Comparison of ENCODE assay signal across 38 cellular contexts in the genomic region with DNA sequence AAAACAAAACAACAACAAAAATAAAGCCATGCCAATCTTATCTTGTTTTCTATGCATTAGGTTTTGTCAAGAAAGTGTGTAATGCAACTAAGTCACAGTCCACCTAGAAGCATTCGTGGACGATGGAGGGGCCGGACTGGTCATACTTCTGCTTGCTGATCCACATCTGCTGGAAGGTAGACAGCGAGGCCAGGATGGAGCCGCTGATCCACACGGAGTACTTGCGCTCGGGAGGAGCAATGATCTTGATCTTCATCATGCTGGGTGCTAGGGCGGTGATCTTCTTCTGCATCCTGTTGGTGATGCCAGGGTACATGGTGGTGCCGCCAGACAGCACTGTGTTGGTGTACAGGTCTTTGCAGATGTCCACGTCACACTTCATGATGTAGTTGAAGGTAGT.
"Had no signal": no experiment of that assay in that cellular context is flagged by ENCODE, and none has a peak within 500 bp of the region (broad histone marks: within the 10 kb centered on the region; RNA-seq: fewer than 3 reads in every experiment).

No MANE protein-coding gene starts in this region.

- H3K27me3 ChIP-seq: adrenal gland, ascending aorta, body of pancreas, brain microvascular endothelial cell, breast epithelium, cardiac muscle cell had no signal

- ATAC-seq: activated naive CD4-positive, alpha-beta T cell treated with anti-CD3 and anti-CD28 coated beads, Interleukin-2, amount 50 U/mL, for 72 hours; activated naive CD8-positive, alpha-beta T cell treated with anti-CD3 and anti-CD28 coated beads, Interleukin-2, amount 50 U/mL, for 24 hours; activated T-cell treated with anti-CD3 and anti-CD28 coated beads, Interleukin-2, amount 50 U/mL, for 4 hours; activated T-cell treated with anti-CD3 and anti-CD28 coated beads, Interleukin-2, amount 50 U/mL, for 72 hours; activated T-helper 17 cell treated with anti-CD3 and anti-CD28 coated beads, Interleukin-2, amount 50 U/mL, for 72 hours; body of pancreas had no signal

- H3K4me3 Mint-ChIP-seq: activated naive CD4-positive, alpha-beta T cell treated with anti-CD3 and anti-CD28 coated beads for 36 hours; activated naive CD4-positive, alpha-beta T cell treated with anti-CD3 and anti-CD28 coated beads, Interleukin-2, amount 10 ng/mL, durations not matched to agents 7 days and 5 days; activated naive CD4-positive, alpha-beta T cell treated with anti-CD3 and anti-CD28 coated beads, Interleukin-2, amount 50 U/mL, for 24 hours; activated naive CD8-positive, alpha-beta T cell; activated naive CD8-positive, alpha-beta T cell treated with anti-CD3 and anti-CD28 coated beads for 36 hours; activated naive CD8-positive, alpha-beta T cell treated with anti-CD3 and anti-CD28 coated beads, Interleukin-2, amount 10 ng/mL, durations not matched to agents 7 days and 5 days; activated naive CD8-positive, alpha-beta T cell treated with anti-CD3 and anti-CD28 coated beads, Interleukin-2, amount 50 U/mL, for 24 hours; activated T-cell treated with anti-CD3 and anti-CD28 coated beads, Interleukin-2, amount 50 U/mL, for 24 hours; activated T-cell treated with anti-CD3 and anti-CD28 coated beads, Interleukin-2, amount 50 U/mL, for 4 hours; activated T-cell treated with anti-CD3 and anti-CD28 coated beads, Interleukin-2, amount 50 U/mL, for 72 hours; activated T-helper 1 cell treated with anti-CD3 and anti-CD28 coated beads, Interleukin-12 subunit alpha, Interleukin-12 subunit beta, Interleukin-2, Interleukin-4 antibody, amounts not matched to agents 30 ng/mL and 10 ng/mL and 1 ng/mL, durations not matched to agents 14 hours and 24 hours and 36 hours; activated T-helper 17 cell treated with anti-CD3 and anti-CD28 coated beads, Interleukin-2, amount 50 U/mL, for 72 hours; brain; central memory CD8-positive, alpha-beta T cell had no signal

- DNase-seq: activated effector memory CD4-positive, alpha-beta T cell treated with anti-CD3 and anti-CD28 coated beads, Interleukin-2, amount 50 U/mL, for 16 hours; activated effector memory CD4-positive, alpha-beta T cell treated with Interleukin-2 at 50 U/mL for 16 hours; activated gamma-delta T cell; activated gamma-delta T cell treated with Interleukin-2 at 50 U/mL for 16 hours; activated naive CD4-positive, alpha-beta T cell; activated naive CD4-positive, alpha-beta T cell treated with anti-CD3 and anti-CD28 coated beads for 36 hours; activated naive CD4-positive, alpha-beta T cell treated with anti-CD3 and anti-CD28 coated beads, Interleukin-2, amount 10 ng/mL, durations not matched to agents 7 days and 5 days; activated naive CD4-positive, alpha-beta T cell treated with anti-CD3 and anti-CD28 coated beads, Interleukin-2, amount 50 U/mL, for 16 hours; activated naive CD4-positive, alpha-beta T cell treated with Interleukin-2 at 50 U/mL for 16 hours; activated naive CD8-positive, alpha-beta T cell treated with anti-CD3 and anti-CD28 coated beads for 36 hours; activated naive CD8-positive, alpha-beta T cell treated with anti-CD3 and anti-CD28 coated beads, Interleukin-2, amount 10 ng/mL, durations not matched to agents 7 days and 5 days; activated naive CD8-positive, alpha-beta T cell treated with anti-CD3 and anti-CD28 coated beads, Interleukin-2, amount 50 U/mL, for 24 hours; activated T-cell treated with anti-CD3 and anti-CD28 coated beads, Interleukin-2, amount 50 U/mL, for 1 hour; activated T-cell treated with anti-CD3 and anti-CD28 coated beads, Interleukin-2, amount 50 U/mL, for 24 hours; activated T-cell treated with anti-CD3 and anti-CD28 coated beads, Interleukin-2, amount 50 U/mL, for 4 hours; activated T-cell treated with anti-CD3 and anti-CD28 coated beads, Interleukin-2, amount 50 U/mL, for 48 hours; activated T-cell treated with anti-CD3 and anti-CD28 coated beads, Interleukin-2, amount 50 U/mL, for 72 hours; adrenal gland; amniotic stem cell; amygdala; anterior cingulate cortex; body of pancreas; brain microvascular endothelial cell; caudate nucleus; central memory CD4-positive, alpha-beta T cell; cerebellar nuclear complex had no signal

- H3K4me3 ChIP-seq: adrenal gland, ascending aorta, body of pancreas, breast epithelium, cardiac muscle cell had no signal

- H3K36me3 ChIP-seq: adrenal gland, ascending aorta, brain microvascular endothelial cell, breast epithelium, cardiac muscle cell had no signal

- H3K27me3 Mint-ChIP-seq: activated naive CD4-positive, alpha-beta T cell treated with anti-CD3 and anti-CD28 coated beads, Interleukin-2, amount 50 U/mL, for 24 hours; activated naive CD8-positive, alpha-beta T cell; activated naive CD8-positive, alpha-beta T cell treated with anti-CD3 and anti-CD28 coated beads for 36 hours; activated naive CD8-positive, alpha-beta T cell treated with anti-CD3 and anti-CD28 coated beads, Interleukin-2, amount 10 ng/mL, durations not matched to agents 7 days and 5 days; activated naive CD8-positive, alpha-beta T cell treated with anti-CD3 and anti-CD28 coated beads, Interleukin-2, amount 50 U/mL, for 24 hours; activated T-cell treated with anti-CD3 and anti-CD28 coated beads, Interleukin-2, amount 50 U/mL, for 24 hours; central memory CD8-positive, alpha-beta T cell had no signal

- H3K36me3 Mint-ChIP-seq: activated naive CD4-positive, alpha-beta T cell treated with anti-CD3 and anti-CD28 coated beads, Interleukin-2, amount 10 ng/mL, durations not matched to agents 7 days and 5 days; activated naive CD4-positive, alpha-beta T cell treated with anti-CD3 and anti-CD28 coated beads, Interleukin-2, amount 50 U/mL, for 24 hours; activated naive CD4-positive, alpha-beta T cell treated with anti-CD3 and anti-CD28 coated beads, Interleukin-2, amount 50 U/mL, for 72 hours; activated naive CD8-positive, alpha-beta T cell; activated naive CD8-positive, alpha-beta T cell treated with anti-CD3 and anti-CD28 coated beads for 36 hours; activated naive CD8-positive, alpha-beta T cell treated with anti-CD3 and anti-CD28 coated beads, Interleukin-2, amount 10 ng/mL, durations not matched to agents 7 days and 5 days; brain had no signal

- FAIRE-seq: astrocyte had no signal

- H3K27ac ChIP-seq: adrenal gland, ascending aorta, body of pancreas, brain microvascular endothelial cell, breast epithelium, cardiac muscle cell had no signal

- H3K9me3 Mint-ChIP-seq: activated naive CD4-positive, alpha-beta T cell treated with anti-CD3 and anti-CD28 coated beads for 36 hours; activated naive CD4-positive, alpha-beta T cell treated with anti-CD3 and anti-CD28 coated beads, Interleukin-2, amount 10 ng/mL, durations not matched to agents 7 days and 5 days; activated naive CD4-positive, alpha-beta T cell treated with anti-CD3 and anti-CD28 coated beads, Interleukin-2, amount 50 U/mL, for 24 hours; activated naive CD4-positive, alpha-beta T cell treated with anti-CD3 and anti-CD28 coated beads, Interleukin-2, amount 50 U/mL, for 72 hours; activated naive CD8-positive, alpha-beta T cell treated with anti-CD3 and anti-CD28 coated beads for 36 hours; activated naive CD8-positive, alpha-beta T cell treated with anti-CD3 and anti-CD28 coated beads, Interleukin-2, amount 10 ng/mL, durations not matched to agents 7 days and 5 days; activated naive CD8-positive, alpha-beta T cell treated with anti-CD3 and anti-CD28 coated beads, Interleukin-2, amount 50 U/mL, for 24 hours; activated T-cell treated with anti-CD3 and anti-CD28 coated beads, Interleukin-2, amount 50 U/mL, for 24 hours; activated T-cell treated with anti-CD3 and anti-CD28 coated beads, Interleukin-2, amount 50 U/mL, for 4 hours; activated T-cell treated with anti-CD3 and anti-CD28 coated beads, Interleukin-2, amount 50 U/mL, for 72 hours; activated T-helper 1 cell treated with anti-CD3 and anti-CD28 coated beads, Interleukin-12 subunit alpha, Interleukin-12 subunit beta, Interleukin-2, Interleukin-4 antibody, amounts not matched to agents 30 ng/mL and 10 ng/mL and 1 ng/mL, durations not matched to agents 14 hours and 24 hours and 36 hours; activated T-helper 17 cell treated with anti-CD3 and anti-CD28 coated beads, Interleukin-2, amount 50 U/mL, for 72 hours; activated T-helper 2 cell treated with anti-CD3 and anti-CD28 coated beads, Interferon-gamma antibody, Interleukin-2, Interleukin-4, amounts not matched to agents 10 μg/mL and 5 μg/mL and 100 μg/mL, durations not matched to agents 14 hours and 24 hours and 36 hours; brain; central memory CD8-positive, alpha-beta T cell had no signal

- H3K27ac Mint-ChIP-seq: activated naive CD4-positive, alpha-beta T cell treated with anti-CD3 and anti-CD28 coated beads for 36 hours; activated naive CD4-positive, alpha-beta T cell treated with anti-CD3 and anti-CD28 coated beads, Interleukin-2, amount 10 ng/mL, durations not matched to agents 7 days and 5 days; activated naive CD4-positive, alpha-beta T cell treated with anti-CD3 and anti-CD28 coated beads, Interleukin-2, amount 50 U/mL, for 24 hours; activated naive CD4-positive, alpha-beta T cell treated with anti-CD3 and anti-CD28 coated beads, Interleukin-2, amount 50 U/mL, for 72 hours; activated naive CD8-positive, alpha-beta T cell; activated naive CD8-positive, alpha-beta T cell treated with anti-CD3 and anti-CD28 coated beads for 36 hours; activated naive CD8-positive, alpha-beta T cell treated with anti-CD3 and anti-CD28 coated beads, Interleukin-2, amount 10 ng/mL, durations not matched to agents 7 days and 5 days; activated naive CD8-positive, alpha-beta T cell treated with anti-CD3 and anti-CD28 coated beads, Interleukin-2, amount 50 U/mL, for 24 hours; activated T-cell treated with anti-CD3 and anti-CD28 coated beads, Interleukin-2, amount 50 U/mL, for 24 hours; activated T-cell treated with anti-CD3 and anti-CD28 coated beads, Interleukin-2, amount 50 U/mL, for 72 hours; activated T-helper 1 cell treated with anti-CD3 and anti-CD28 coated beads, Interleukin-12 subunit alpha, Interleukin-12 subunit beta, Interleukin-2, Interleukin-4 antibody, amounts not matched to agents 30 ng/mL and 10 ng/mL and 1 ng/mL, durations not matched to agents 14 hours and 24 hours and 36 hours; activated T-helper 17 cell treated with anti-CD3 and anti-CD28 coated beads, Interleukin-2, amount 50 U/mL, for 72 hours; activated T-helper 2 cell treated with anti-CD3 and anti-CD28 coated beads, Interferon-gamma antibody, Interleukin-2, Interleukin-4, amounts not matched to agents 10 μg/mL and 5 μg/mL and 100 μg/mL, durations not matched to agents 14 hours and 24 hours and 36 hours; brain had no signal

- H3K4me1 ChIP-seq: adrenal gland, ascending aorta, body of pancreas, breast epithelium had no signal

- H3K9me3 ChIP-seq: adrenal gland, ascending aorta, body of pancreas, breast epithelium had no signal
